ENCODE assay signal across 14 cellular contexts in genomic region chr17:57554826-57555635, GRCh38.
A peak's percentile ranks its signal among the peaks of the same experiment; 100 is the strongest.
DNase-seq lines count a peak whose midpoint lies in the region; ATAC-seq and TF ChIP-seq lines count a peak whose summit lies in the region.
"Had no signal": no experiment of that assay in that cellular context is flagged by ENCODE, and none has a peak within 500 bp of the region (broad histone marks: within the 10 kb centered on the region; RNA-seq: fewer than 3 reads in every experiment).

No MANE protein-coding gene starts in this region.

- 80 to 89% (median 84%) methylated on average over 14 to 16 of the region's 16 CpGs for WGBS in heart left ventricle, 4 donors

- TF ChIP-seq CTCF in heart left ventricle (IDR thresholded peaks at IDR 0.05) (no peak), left ventricle myocardium inferior (IDR thresholded peaks at IDR 0.05; ENCODE audit: borderline replicate concordance) (no peak)

- no peaks in the 10 kb centered on the region for H3K27me3 Mint-ChIP-seq in memory B cell
- no peaks in the 10 kb centered on the region for H3K27me3 Mint-ChIP-seq in stimulated activated memory B cell treated with anti-CD40 and anti-IgM and Interleukin-4, amounts not matched to agents 10 μg/mL and 1 μg/mL and 100 μg/mL, for 72 hours
- H3K27me3 Mint-ChIP-seq: activated naive CD4-positive, alpha-beta T cell treated with anti-CD3 and anti-CD28 coated beads, Interleukin-2, amount 10 ng/mL, durations not matched to agents 7 days and 5 days had no signal

- peaks cover 35% of the 10 kb centered on the region for H3K4me1 Mint-ChIP-seq in memory B cell
- H3K4me1 Mint-ChIP-seq in stimulated activated memory B cell treated with anti-CD40 and anti-IgM and Interleukin-4, amounts not matched to agents 10 μg/mL and 1 μg/mL and 100 μg/mL, for 72 hours, result peaks cover 63% of the 10 kb centered on the region

- ATAC-seq in heart left ventricle (peak; percentile 11 to 36 (median 29)), memory B cell (ENCODE audit: low read depth) (no peak)
- ATAC-seq in stimulated activated memory B cell treated with anti-CD40 and anti-IgM and Interleukin-4, amounts not matched to agents 10 μg/mL and 1 μg/mL and 100 μg/mL, for 72 hours, result no peak
- ATAC-seq in activated CD4-positive, CD25-positive, alpha-beta regulatory T cell treated with anti-CD3 and anti-CD28 coated beads, Interleukin-2, amount 50 U/mL, for 24 hours, result no peak

- H3K27ac ChIP-seq in heart left ventricle, result no peak overlapping the region
- no peak overlapping the region for H3K27ac ChIP-seq in left ventricle myocardium inferior (replicated peaks)
- H3K27ac ChIP-seq: left lung had no signal

- DNase-seq in heart left ventricle, result no peak
- no peak for DNase-seq in left ventricle myocardium inferior
- DNase-seq in amygdala (lab: John Stamatoyannopoulos, UW), result peak in 33 of 56 donors; percentile 16 to 84 (median 43)
- DNase-seq in memory B cell (ENCODE audit: low spot score in 2 of 2), result no peak
- DNase-seq in activated naive CD4-positive, alpha-beta T cell treated with Interleukin-2 at 50 U/mL for 16 hours, result no peak
- DNase-seq in NCI-H146 treated with DMSO at 0.1 percent for 48 hours (lab: John Stamatoyannopoulos, UW; ENCODE audit: unreplicated experiment), result no peak
- DNase-seq: activated CD8-positive, alpha-beta memory T cell treated with anti-CD3 and anti-CD28 coated beads for 24 hours; activated naive CD4-positive, alpha-beta T cell treated with anti-CD3 and anti-CD28 coated beads, Interleukin-2, amount 10 ng/mL, durations not matched to agents 7 days and 5 days; hippocampal formation; NCI-H1105; NCI-H526 had no signal

- H3K9me3 ChIP-seq in heart left ventricle (no peaks in the 10 kb centered on the region), left ventricle myocardium inferior (replicated peaks) (no peaks in the 10 kb centered on the region)
- H3K9me3 ChIP-seq: left lung had no signal

- H3K4me3 ChIP-seq in heart left ventricle, result no peak overlapping the region
- no peak overlapping the region for H3K4me3 ChIP-seq in left ventricle myocardium inferior
- H3K4me3 ChIP-seq: left lung had no signal

- H3K36me3 ChIP-seq in heart left ventricle, result no peaks in the 10 kb centered on the region
- no peaks in the 10 kb centered on the region for H3K36me3 ChIP-seq in left ventricle myocardium inferior
- H3K36me3 ChIP-seq: left lung had no signal

- peak overlapping the region; percentile 9 for H3K4me3 Mint-ChIP-seq in memory B cell
- no peak overlapping the region for H3K4me3 Mint-ChIP-seq in stimulated activated memory B cell treated with anti-CD40 and anti-IgM and Interleukin-4, amounts not matched to agents 10 μg/mL and 1 μg/mL and 100 μg/mL, for 72 hours
- H3K4me3 Mint-ChIP-seq: activated naive CD4-positive, alpha-beta T cell treated with anti-CD3 and anti-CD28 coated beads, Interleukin-2, amount 10 ng/mL, durations not matched to agents 7 days and 5 days had no signal

- TF ChIP-seq POLR2A in heart left ventricle (IDR thresholded peaks at IDR 0.05), result no peak

- no peaks in the 10 kb centered on the region for H3K27me3 ChIP-seq in heart left ventricle
- H3K27me3 ChIP-seq in left ventricle myocardium inferior (ENCODE audit: low read depth), result no peaks in the 10 kb centered on the region

- H3K36me3 Mint-ChIP-seq in memory B cell, result no peaks in the 10 kb centered on the region
- no peaks in the 10 kb centered on the region for H3K36me3 Mint-ChIP-seq in stimulated activated memory B cell treated with anti-CD40 and anti-IgM and Interleukin-4, amounts not matched to agents 10 μg/mL and 1 μg/mL and 100 μg/mL, for 72 hours
- H3K36me3 Mint-ChIP-seq: activated naive CD4-positive, alpha-beta T cell treated with anti-CD3 and anti-CD28 coated beads, Interleukin-2, amount 10 ng/mL, durations not matched to agents 7 days and 5 days had no signal

- no peaks in the 10 kb centered on the region for H3K9me3 Mint-ChIP-seq in memory B cell
- no peaks in the 10 kb centered on the region for H3K9me3 Mint-ChIP-seq in stimulated activated memory B cell treated with anti-CD40 and anti-IgM and Interleukin-4, amounts not matched to agents 10 μg/mL and 1 μg/mL and 100 μg/mL, for 72 hours
- H3K9me3 Mint-ChIP-seq: activated naive CD4-positive, alpha-beta T cell treated with anti-CD3 and anti-CD28 coated beads, Interleukin-2, amount 10 ng/mL, durations not matched to agents 7 days and 5 days had no signal

- H3K27ac Mint-ChIP-seq in memory B cell, result peak overlapping the region; percentile 75
- H3K27ac Mint-ChIP-seq in stimulated activated memory B cell treated with anti-CD40 and anti-IgM and Interleukin-4, amounts not matched to agents 10 μg/mL and 1 μg/mL and 100 μg/mL, for 72 hours, result peak overlapping the region; percentile 12
- H3K27ac Mint-ChIP-seq: activated naive CD4-positive, alpha-beta T cell treated with anti-CD3 and anti-CD28 coated beads, Interleukin-2, amount 10 ng/mL, durations not matched to agents 7 days and 5 days had no signal

- intact Hi-C loops in heart left ventricle (cut with DNase I) (no loop called here), left ventricle myocardium inferior (cut with micrococcal nuclease) (no loop called here)

- H3K4me1 ChIP-seq in heart left ventricle (peaks cover 0 to 41% (median 22%) of the 10 kb centered on the region in 12 donors), left ventricle myocardium inferior (peaks cover 49% of the 10 kb centered on the region)

Comparison
In these comparisons a context has a peak if more than half of its experiments do, and no peak if none do; other contexts are left out.
1. ATAC-seq: peak in heart left ventricle (4 of 4); none in memory B cell (single experiment), stimulated activated memory B cell treated with anti-CD40 and anti-IgM and Interleukin-4, amounts not matched to agents 10 μg/mL and 1 μg/mL and 100 μg/mL, for 72 hours (single experiment) and activated CD4-positive, CD25-positive, alpha-beta regulatory T cell treated with anti-CD3 and anti-CD28 coated beads, Interleukin-2, amount 50 U/mL, for 24 hours (0 of 2).
2. DNase-seq: peak in amygdala (33 of 56); none in heart left ventricle (0 of 5), left ventricle myocardium inferior (single experiment), memory B cell (0 of 2), activated naive CD4-positive, alpha-beta T cell treated with Interleukin-2 at 50 U/mL for 16 hours (single experiment) and NCI-H146 treated with DMSO at 0.1 percent for 48 hours (single experiment).